1 cellular context compared by ENCODE assay signal in genomic region chrX:109624641-109625311, GRCh38.
TF ChIP-seq lines count a peak whose summit lies in the region.

Gene KCNE5 (minus strand): TSS chrX:109625172. CDS start chrX:109625020, 152 bp downstream.

TF ChIP-seq in H1, 55 proteins besides CTCF, POLR2A, EP300 and RAD21:
- TF ChIP-seq JUN (IDR thresholded peaks at IDR 0.05; ENCODE audit: low read depth, low read length) (no peak), ZNF274 (IDR thresholded peaks at IDR 0.05; ENCODE audit: borderline replicate concordance, extremely low read depth, low read length) (no peak), BRCA1 (IDR thresholded peaks at IDR 0.05; ENCODE audit: low read depth, low read length) (no peak), CBX8 (IDR thresholded peaks at IDR 0.05; ENCODE audit: borderline replicate concordance, low read depth, low read length) (no peak), EGR1 (IDR thresholded peaks at IDR 0.05; ENCODE audit: borderline replicate concordance, low read depth, low read length) (no peak), SIN3A (conservative IDR thresholded peaks at IDR 0.05 in 1 of 2, IDR thresholded peaks at IDR 0.05 in 1 of 2; ENCODE audit: low read depth in 1 of 2, low read length in 2 of 2) (no peak), FOSL1 (IDR thresholded peaks at IDR 0.05; ENCODE audit: insufficient read depth, low read depth, low read length) (no peak), RXRA (IDR thresholded peaks at IDR 0.05; ENCODE audit: insufficient read depth, low read depth, low read length) (no peak), ATF2 (IDR thresholded peaks at IDR 0.05; ENCODE audit: low read length) (no peak), E2F6 (IDR thresholded peaks at IDR 0.05) (peak; percentile 61), SP2 (IDR thresholded peaks at IDR 0.05; ENCODE audit: low read length) (no peak), RNF2 (IDR thresholded peaks at IDR 0.05; ENCODE audit: borderline replicate concordance, low read depth, low read length, missing control alignments, poor library complexity, severe bottlenecking) (no peak), RBBP5 (IDR thresholded peaks at IDR 0.05; ENCODE audit: borderline replicate concordance, low read depth, low read length) (0 out of 2 replicates have a peak, but pooled peaks have one; percentile 28), TAF1 (IDR thresholded peaks at IDR 0.05; ENCODE audit: low read depth, low read length) (peak; percentile 55; the same call in 1 of the 2 replicates), ATF3 (IDR thresholded peaks at IDR 0.05; ENCODE audit: insufficient read depth, low read depth, low read length) (no peak), POLR2AphosphoS5 (IDR thresholded peaks at IDR 0.05; ENCODE audit: low read depth, low read length) (no peak), CHD2 (IDR thresholded peaks at IDR 0.05; ENCODE audit: low read length) (no peak), KDM5A (IDR thresholded peaks at IDR 0.05; ENCODE audit: low read length) (no peak), SIRT6 (IDR thresholded peaks at IDR 0.05; ENCODE audit: low read length) (no peak), CHD7 (IDR thresholded peaks at IDR 0.05; ENCODE audit: insufficient replicate concordance, low read length) (no peak), NRF1 (IDR thresholded peaks at IDR 0.05; ENCODE audit: low read depth, low read length) (no peak), MAFK (IDR thresholded peaks at IDR 0.05; ENCODE audit: low read depth, low read length) (no peak), TBP (IDR thresholded peaks at IDR 0.05; ENCODE audit: low read depth, low read length) (peak; percentile 32; the same call in 1 of the 2 replicates), CREB1 (IDR thresholded peaks at IDR 0.05) (no peak), SP4 (IDR thresholded peaks at IDR 0.05; ENCODE audit: low read length) (no peak), KDM4A (IDR thresholded peaks at IDR 0.05; ENCODE audit: low read depth, low read length, severe bottlenecking) (peak; percentile 38)
